ENCODE assay signal across 15 cellular contexts in the genomic region with DNA sequence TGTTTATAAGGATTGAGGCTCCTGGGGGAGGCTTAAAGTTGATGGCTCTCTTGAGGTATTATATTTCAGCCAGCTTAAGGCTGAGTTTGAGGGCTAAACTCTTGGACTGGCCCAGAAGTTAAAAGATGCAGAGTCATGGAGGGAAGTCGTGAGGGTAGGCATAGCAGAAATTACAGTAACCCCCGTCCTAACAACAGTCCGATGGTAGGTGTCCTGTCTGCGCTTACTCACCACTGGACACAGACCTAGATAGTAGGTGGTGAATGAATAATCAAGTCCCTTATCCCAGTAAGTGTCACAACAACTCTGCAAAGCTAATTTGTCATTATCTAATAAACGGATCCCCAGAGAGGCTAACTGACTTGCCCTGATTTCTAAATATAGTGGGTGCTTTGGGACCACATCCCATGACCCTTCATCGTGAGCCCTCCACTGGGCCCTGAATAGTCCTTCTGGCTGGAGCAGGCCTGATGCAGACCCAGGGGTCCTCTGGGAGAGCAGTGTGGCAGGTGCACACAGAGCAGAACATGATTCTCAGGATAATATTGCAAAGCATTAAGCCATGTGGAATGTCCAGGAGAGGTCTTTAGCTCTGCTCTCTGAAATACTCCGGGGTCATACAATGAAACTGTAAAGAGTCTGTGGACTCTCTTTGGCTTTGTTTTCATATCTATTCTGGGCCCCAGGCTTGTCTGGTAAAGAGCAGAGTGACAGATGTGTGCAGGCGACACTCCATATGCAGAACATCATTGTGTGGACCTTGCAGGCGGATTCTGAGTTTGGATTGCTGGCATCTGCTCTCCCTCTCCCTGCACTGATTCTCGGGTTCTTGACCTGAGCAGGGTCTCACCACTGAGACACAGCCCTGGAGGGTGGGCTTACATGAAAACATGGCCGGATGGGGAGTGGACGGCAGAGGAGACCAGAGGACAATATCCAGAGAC.
DNase-seq lines count a peak whose midpoint lies in the region; ATAC-seq and TF ChIP-seq lines count a peak whose summit lies in the region.
"Had no signal": no experiment of that assay in that cellular context is flagged by ENCODE, and none has a peak within 500 bp of the region (broad histone marks: within the 10 kb centered on the region; RNA-seq: fewer than 3 reads in every experiment).

No MANE protein-coding gene starts in this region.

- intact Hi-C loops in Right ventricle myocardium inferior (cut with DNase I) = no loop called here
- intact Hi-C loops in cardiac septum (cut with DNase I) = no loop called here
- intact Hi-C loops in naive thymus-derived CD4-positive, alpha-beta T cell (cut with micrococcal nuclease) = no loop called here
- intact Hi-C loops in vagina (cut with DNase I) = no loop called here

- H3K9me3 Mint-ChIP-seq in naive thymus-derived CD4-positive, alpha-beta T cell = no peaks in the 10 kb centered on the region
- peaks cover 62% of the 10 kb centered on the region for H3K9me3 Mint-ChIP-seq in HFFc6
- H3K9me3 Mint-ChIP-seq in WTC11 = no peaks in the 10 kb centered on the region
- H3K9me3 Mint-ChIP-seq: immature natural killer cell had no signal

- ATAC-seq in Right ventricle myocardium inferior (peak; percentile 53), WTC11 (no peak)
- ATAC-seq in naive thymus-derived CD4-positive, alpha-beta T cell = peak; percentile 64

- H3K36me3 ChIP-seq in naive thymus-derived CD4-positive, alpha-beta T cell (ENCODE audit: control insufficient read depth in 2 of 3, insufficient read depth in 3 of 3, low read length in 3 of 3) = peaks cover 3 to 45% (median 9%) of the 10 kb centered on the region in 3 experiments
- peaks cover 0 to 1% of the 10 kb centered on the region in 2 donors for H3K36me3 ChIP-seq in vagina

- TF ChIP-seq CTCF in vagina (IDR thresholded peaks at IDR 0.05) = no peak
- no peak for TF ChIP-seq CTCF in HFFc6 (IDR thresholded peaks at IDR 0.05)
- no peak for TF ChIP-seq CTCF in WTC11 (IDR thresholded peaks at IDR 0.05)

- H3K4me3 ChIP-seq in naive thymus-derived CD4-positive, alpha-beta T cell (ENCODE audit: low read length) = no peak overlapping the region
- no peak overlapping the region for H3K4me3 ChIP-seq in vagina
- H3K4me3 ChIP-seq: esophagus muscularis mucosa, Peyer's patch had no signal

- H3K36me3 Mint-ChIP-seq in naive thymus-derived CD4-positive, alpha-beta T cell = peaks cover 0 to 43% (median 3%) of the 10 kb centered on the region in 5 donors
- H3K36me3 Mint-ChIP-seq in HFFc6 (ENCODE audit: low read depth) = no peaks in the 10 kb centered on the region
- no peaks in the 10 kb centered on the region for H3K36me3 Mint-ChIP-seq in WTC11

- H3K27ac ChIP-seq in angular gyrus (ENCODE audit: low read depth, low read length) (peak overlapping the region; percentile 37), vagina (peak overlapping the region; percentile 80)
- no peak overlapping the region for H3K27ac ChIP-seq in naive thymus-derived CD4-positive, alpha-beta T cell (ENCODE audit: low read depth, low read length)
- H3K27ac ChIP-seq: esophagus muscularis mucosa, Peyer's patch had no signal

- CTCF ChIA-PET in naive thymus-derived CD4-positive, alpha-beta T cell (lab: Charles Lee) = interaction anchor here (0.6 to 4.2 kb wide), 10 partner anchors 16 to 149 kb away, joined by 3 to 22 read pairs (median 4); no protein-coding TSS in a partner anchor
- CTCF ChIA-PET in WTC11 (lab: Charles Lee) = interaction anchor here (0.8 to 2.5 kb wide), 9 partner anchors 8 to 118 kb away, joined by 3 to 15 read pairs (median 8); partner anchors contain the start of gene RNF144A

- DNase-seq in Right ventricle myocardium inferior (ENCODE audit: missing footprints) = no peak
- DNase-seq in cardiac septum (ENCODE audit: low spot score) = no peak
- no peak for DNase-seq in naive thymus-derived CD4-positive, alpha-beta T cell
- no peak for DNase-seq in vagina (ENCODE audit: extremely low spot score in 2 of 2)
- no peak for DNase-seq in HFFc6
- DNase-seq in ureter (ENCODE audit: low spot score) = no peak
- no peak for DNase-seq in WTC11 (ENCODE audit: low spot score)
- DNase-seq: activated CD8-positive, alpha-beta memory T cell treated with anti-CD3 and anti-CD28 coated beads, Interleukin-2, amount 50 U/mL, for 4 hours; NCI-H187; stimulated activated CD8-positive, alpha-beta memory T cell treated with anti-CD3 and anti-CD28 coated beads, Interleukin-4, amount 100 ng/mL, for 48 hours had no signal

- peaks cover 0 to 6% of the 10 kb centered on the region in 2 donors for H3K4me1 ChIP-seq in naive thymus-derived CD4-positive, alpha-beta T cell (ENCODE audit: control insufficient read depth in 2 of 2, insufficient read depth in 2 of 2, low read length in 2 of 2)
- peaks cover 88% of the 10 kb centered on the region for H3K4me1 ChIP-seq in vagina

- H3K27ac Mint-ChIP-seq in naive thymus-derived CD4-positive, alpha-beta T cell = peak overlapping the region in 7 of 9 donors; percentile 0 to 82 (median 34)
- H3K27ac Mint-ChIP-seq in HFFc6 = no peak overlapping the region
- no peak overlapping the region for H3K27ac Mint-ChIP-seq in WTC11
- H3K27ac Mint-ChIP-seq: B cell had no signal

- no peak for TF ChIP-seq POLR2A in vagina (IDR thresholded peaks at IDR 0.05)

- no peaks in the 10 kb centered on the region for H3K9me3 ChIP-seq in naive thymus-derived CD4-positive, alpha-beta T cell (ENCODE audit: control insufficient read depth in 2 of 3, low read length in 3 of 3)
- no peaks in the 10 kb centered on the region for H3K9me3 ChIP-seq in vagina
- H3K9me3 ChIP-seq: esophagus muscularis mucosa, Peyer's patch had no signal

- H3K27me3 Mint-ChIP-seq in naive thymus-derived CD4-positive, alpha-beta T cell = no peaks in the 10 kb centered on the region
- no peaks in the 10 kb centered on the region for H3K27me3 Mint-ChIP-seq in HFFc6 (ENCODE audit: insufficient read depth)
- H3K27me3 Mint-ChIP-seq in WTC11 (ENCODE audit: low read depth) = no peaks in the 10 kb centered on the region
- H3K27me3 Mint-ChIP-seq: B cell had no signal

- POLR2A ChIA-PET in naive thymus-derived CD4-positive, alpha-beta T cell (lab: Charles Lee) = interaction anchor here (0.8 kb wide), 1 partner anchor 17 kb away, joined by 3 read pairs; no protein-coding TSS in a partner anchor
- POLR2A ChIA-PET in WTC11 (lab: Charles Lee) = no interaction called here

- H3K4me1 Mint-ChIP-seq in naive thymus-derived CD4-positive, alpha-beta T cell = peaks cover 13 to 49% (median 41%) of the 10 kb centered on the region in 7 donors
- H3K4me1 Mint-ChIP-seq in HFFc6 (ENCODE audit: low read depth) (no peaks in the 10 kb centered on the region), WTC11 (peaks cover 10% of the 10 kb centered on the region)

- no peak overlapping the region for H3K4me3 Mint-ChIP-seq in naive thymus-derived CD4-positive, alpha-beta T cell
- H3K4me3 Mint-ChIP-seq in HFFc6 = no peak overlapping the region
- H3K4me3 Mint-ChIP-seq in WTC11 = no peak overlapping the region
- H3K4me3 Mint-ChIP-seq: B cell, immature natural killer cell had no signal

- no peaks in the 10 kb centered on the region for H3K27me3 ChIP-seq in naive thymus-derived CD4-positive, alpha-beta T cell (ENCODE audit: control insufficient read depth in 2 of 2, insufficient read depth in 2 of 2, low read length in 2 of 2)
- no peaks in the 10 kb centered on the region for H3K27me3 ChIP-seq in vagina
- H3K27me3 ChIP-seq: esophagus muscularis mucosa, Peyer's patch had no signal

TF ChIP-seq in WTC11, 78 proteins besides CTCF, POLR2A, EP300 and RAD21:
- TF ChIP-seq GRHL2 (CRISPR knock-in tag; IDR thresholded peaks at IDR 0.05; ENCODE audit: insufficient replicate concordance, severe bottlenecking) (no peak), ZBTB21 (CRISPR knock-in tag; IDR thresholded peaks at IDR 0.05; ENCODE audit: borderline replicate concordance) (no peak)
- TF ChIP-seq, protein P1, sequence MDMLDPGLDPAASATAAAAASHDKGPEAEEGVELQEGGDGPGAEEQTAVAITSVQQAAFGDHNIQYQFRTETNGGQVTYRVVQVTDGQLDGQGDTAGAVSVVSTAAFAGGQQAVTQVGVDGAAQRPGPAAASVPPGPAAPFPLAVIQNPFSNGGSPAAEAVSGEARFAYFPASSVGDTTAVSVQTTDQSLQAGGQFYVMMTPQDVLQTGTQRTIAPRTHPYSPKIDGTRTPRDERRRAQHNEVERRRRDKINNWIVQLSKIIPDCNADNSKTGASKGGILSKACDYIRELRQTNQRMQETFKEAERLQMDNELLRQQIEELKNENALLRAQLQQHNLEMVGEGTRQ (CRISPR knock-in tag; IDR thresholded peaks at IDR 0.05) = no peak

Comparison
In these comparisons a context has a peak if more than half of its experiments do, and no peak if none do; other contexts are left out.
1. H3K27ac Mint-ChIP-seq: peak in naive thymus-derived CD4-positive, alpha-beta T cell (7 of 9); none in HFFc6 (single experiment) and WTC11 (single experiment).